ENCODE assay signal across 10 cellular contexts in the genomic region with DNA sequence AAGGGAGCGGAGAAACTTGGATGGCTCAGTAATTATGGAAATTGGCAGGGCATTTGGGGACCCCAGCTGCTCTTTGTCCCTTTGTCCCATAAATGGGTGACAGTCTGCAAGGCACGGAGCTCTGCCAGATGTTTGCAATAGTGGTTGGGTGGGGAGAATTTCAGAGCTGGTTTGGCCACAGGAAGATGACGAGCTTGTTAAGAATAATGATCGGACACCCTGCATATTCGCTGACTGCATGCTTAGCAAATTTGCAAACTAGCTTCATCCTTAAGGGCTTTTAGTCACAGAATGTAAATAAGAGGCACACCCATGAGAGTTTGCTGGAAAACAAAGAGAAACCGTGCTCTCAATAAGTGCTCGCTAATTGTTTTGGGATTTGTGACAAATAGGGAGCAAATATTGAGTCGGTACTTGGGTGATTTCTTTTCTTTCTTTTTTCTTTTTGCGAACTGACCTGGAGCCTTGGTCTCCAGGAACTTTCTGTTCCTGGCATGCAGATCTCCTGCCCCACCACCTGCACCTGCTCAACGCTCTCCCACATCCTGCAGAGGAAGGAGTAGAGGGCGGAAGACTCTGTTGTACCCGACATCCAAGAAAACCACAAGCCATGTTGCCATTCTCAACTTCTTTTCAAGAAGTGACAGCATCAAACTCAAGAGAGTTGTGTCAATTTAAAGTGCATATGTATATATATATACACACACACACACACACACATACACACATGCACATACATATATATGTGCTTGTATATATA.
DNase-seq lines count a peak whose midpoint lies in the region; ATAC-seq, FAIRE-seq and TF ChIP-seq lines count a peak whose summit lies in the region.
"Had no signal": no experiment of that assay in that cellular context is flagged by ENCODE, and none has a peak within 500 bp of the region (broad histone marks: within the 10 kb centered on the region; RNA-seq: fewer than 3 reads in every experiment).

No MANE protein-coding gene starts in this region.

- RAD21 ChIA-PET in GM12878 (lab: Charles Lee; ENCODE audit: unreplicated experiment) = interaction anchor here (0.6 to 1.4 kb wide), 2 partner anchors 17 to 180 kb away, joined by 3 to 4 read pairs; no protein-coding TSS in a partner anchor

- H3K9ac ChIP-seq in MM.1S (ENCODE audit: low read length) = no peak overlapping the region
- H3K9ac ChIP-seq in GM12878 (ENCODE audit: control insufficient read depth, insufficient read depth, low read length) = no peak overlapping the region

- H3K27me3 Mint-ChIP-seq in activated naive CD4-positive, alpha-beta T cell treated with anti-CD3 and anti-CD28 coated beads for 36 hours (ENCODE audit: low read depth) = no peaks in the 10 kb centered on the region
- H3K27me3 Mint-ChIP-seq in stimulated activated naive B cell treated with anti-CD40 and anti-IgM and Interleukin-4, amounts not matched to agents 10 μg/mL and 1 μg/mL and 100 μg/mL, for 72 hours = no peaks in the 10 kb centered on the region

- peak overlapping the region; percentile 60 for H3K4me3 Mint-ChIP-seq in activated naive CD4-positive, alpha-beta T cell treated with anti-CD3 and anti-CD28 coated beads for 36 hours
- H3K4me3 Mint-ChIP-seq in stimulated activated naive B cell treated with anti-CD40 and anti-IgM and Interleukin-4, amounts not matched to agents 10 μg/mL and 1 μg/mL and 100 μg/mL, for 72 hours = peak overlapping the region; percentile 60 to 72
- H3K4me3 Mint-ChIP-seq: neural crest cell had no signal

- 4% methylated on average over 12 of the region's 12 CpGs for WGBS in GM12878 (ENCODE audit: insufficient coverage, insufficient replicate concordance, low lambda C conversion rate, missing lambda C conversion rate)

- H3K4me1 Mint-ChIP-seq in activated naive CD4-positive, alpha-beta T cell treated with anti-CD3 and anti-CD28 coated beads for 36 hours (ENCODE audit: low read depth) = peaks cover 62% of the 10 kb centered on the region
- H3K4me1 Mint-ChIP-seq in stimulated activated naive B cell treated with anti-CD40 and anti-IgM and Interleukin-4, amounts not matched to agents 10 μg/mL and 1 μg/mL and 100 μg/mL, for 72 hours = peaks cover 26 to 46% of the 10 kb centered on the region in 2 donors

- no peak for TF ChIP-seq EP300 in GM12878 (IDR thresholded peaks at IDR 0.05; ENCODE audit: borderline replicate concordance in 1 of 2, control insufficient read depth in 1 of 2, low read depth in 2 of 2, low read length in 2 of 2)

- H4K20me1 ChIP-seq in MM.1S (ENCODE audit: insufficient read depth, low read length) (no peaks in the 10 kb centered on the region), GM12878 (ENCODE audit: control insufficient read depth, insufficient read depth) (no peaks in the 10 kb centered on the region)

- FAIRE-seq in GM12878 (lab: Jason Lieb, UNC) (no peak), RCC 7860 (lab: Jason Lieb, UNC) (no peak)

- no peaks in the 10 kb centered on the region for H3K9me2 ChIP-seq in MM.1S (replicated peaks; ENCODE audit: insufficient read depth, low read length)

- H3K4me3 ChIP-seq in MM.1S (ENCODE audit: low read length) (peak overlapping the region; percentile 14; the same call in 1 of the 2 replicates), GM12878 (peak overlapping the region; percentile 37; the same call in 1 of the 2 replicates)

- no peaks in the 10 kb centered on the region for H3F3A ChIP-seq in MM.1S (ENCODE audit: insufficient read depth, low read length)

- H3K36me3 ChIP-seq in MM.1S (replicated peaks; ENCODE audit: insufficient read depth, low read length) (no peaks in the 10 kb centered on the region), GM12878 (ENCODE audit: control insufficient read depth in 2 of 2, insufficient read depth in 2 of 2, low read length in 1 of 2) (no peaks in the 10 kb centered on the region)

- H3K4me2 ChIP-seq in MM.1S (ENCODE audit: low read depth, low read length) (peak overlapping the region; percentile 27; the same call in 1 of the 2 replicates), GM12878 (ENCODE audit: control insufficient read depth, insufficient read depth) (peak overlapping the region; percentile 50)

- peak; percentile 50 for DNase-seq in activated naive CD4-positive, alpha-beta T cell treated with anti-CD3 and anti-CD28 coated beads for 36 hours
- no peak for DNase-seq in activated naive CD4-positive, alpha-beta T cell treated with Interleukin-2 at 50 U/mL for 16 hours
- DNase-seq in MM.1S (no peak), GM12878 (ENCODE audit: low read depth, low spot score) (no peak), RCC 7860 (ENCODE audit: low spot score) (no peak), cerebellar cortex (ENCODE audit: low spot score) (no peak)
- DNase-seq in stimulated activated naive B cell treated with anti-CD40 and anti-IgM and Interleukin-4, amounts not matched to agents 10 μg/mL and 1 μg/mL and 100 μg/mL, for 72 hours = no peak
- DNase-seq: Caco-2 had no signal

- H3K36me3 Mint-ChIP-seq in activated naive CD4-positive, alpha-beta T cell treated with anti-CD3 and anti-CD28 coated beads for 36 hours (ENCODE audit: low read depth) = peaks cover 2% of the 10 kb centered on the region
- peaks cover 19 to 23% of the 10 kb centered on the region in 2 donors for H3K36me3 Mint-ChIP-seq in stimulated activated naive B cell treated with anti-CD40 and anti-IgM and Interleukin-4, amounts not matched to agents 10 μg/mL and 1 μg/mL and 100 μg/mL, for 72 hours

- TF ChIP-seq CTCF in MM.1S (IDR thresholded peaks at IDR 0.05; ENCODE audit: low read length) (no peak), GM12878 (IDR thresholded peaks at IDR 0.05 in 2 of 3, conservative IDR thresholded peaks at IDR 0.05 in 1 of 3; ENCODE audit: control insufficient read depth in 2 of 3, extremely low read depth in 1 of 3, insufficient read depth in 1 of 3, low read depth in 3 of 3, low read length in 3 of 3) (no peak)

- no peak for TF ChIP-seq RAD21 in GM12878 (IDR thresholded peaks at IDR 0.05; ENCODE audit: insufficient read depth, low read depth, low read length)

- H3K9me3 ChIP-seq in MM.1S (replicated peaks; ENCODE audit: insufficient read depth, low read length) (no peaks in the 10 kb centered on the region), GM12878 (replicated peaks; ENCODE audit: control insufficient read depth, insufficient read depth, low read length) (no peaks in the 10 kb centered on the region; the same call in 2 of the 3 replicates)
- H3K9me3 ChIP-seq: Caco-2 had no signal

- peaks cover 1% of the 10 kb centered on the region; the same call in 1 of the 2 replicates for H3K79me2 ChIP-seq in MM.1S (ENCODE audit: low read length)
- no peaks in the 10 kb centered on the region for H3K79me2 ChIP-seq in GM12878 (ENCODE audit: control insufficient read depth, insufficient read depth, low read length)

- POLR2A ChIA-PET in GM12878 (lab: Charles Lee) = interaction anchor here (0.6 to 1.5 kb wide), 2 partner anchors 8 to 181 kb away, joined by 4 to 6 read pairs; no protein-coding TSS in a partner anchor

- SMC1A ChIA-PET in GM12878 (lab: Charles Lee; ENCODE audit: uncharacterized antibody, unreplicated experiment) = interaction anchor here (0.6 to 0.8 kb wide), 2 partner anchors 21 to 290 kb away, joined by 3 read pairs; no protein-coding TSS in a partner anchor

- H3K27ac ChIP-seq in MM.1S (ENCODE audit: low read length) (peak overlapping the region; percentile 14; the same call in 1 of the 2 replicates), GM12878 (ENCODE audit: control insufficient read depth, insufficient read depth) (no peak overlapping the region)

- TF ChIP-seq POLR2A in GM12878 (IDR thresholded peaks at IDR 0.05; ENCODE audit: low read depth, low read length) = no peak

- no peak for ATAC-seq in GM12878
- peak in 1 of 2 donors; percentile 34 for ATAC-seq in stimulated activated naive B cell treated with anti-CD40 and anti-IgM and Interleukin-4, amounts not matched to agents 10 μg/mL and 1 μg/mL and 100 μg/mL, for 72 hours (replicated peaks)
- ATAC-seq in HG03139 (IDR thresholded peaks at IDR 0.05; ENCODE audit: unreplicated experiment) = no peak

- intact Hi-C loops in activated naive CD4-positive, alpha-beta T cell treated with anti-CD3 and anti-CD28 coated beads for 36 hours (cut with micrococcal nuclease) = no loop called here
- intact Hi-C loops in GM12878 (cut with micrococcal nuclease; ENCODE audit: unreplicated experiment) = no loop called here

- in situ Hi-C loops in GM12878 (cut with MboI) = no loop called here

- CTCF ChIA-PET in activated naive CD4-positive, alpha-beta T cell treated with anti-CD3 and anti-CD28 coated beads for 36 hours (lab: Charles Lee) = interaction anchor here (0.6 to 1.0 kb wide), 2 partner anchors 68 to 74 kb away, joined by 3 to 6 read pairs; no protein-coding TSS in a partner anchor
- CTCF ChIA-PET in GM12878 (lab: Yijun Ruan, JAX) = interaction anchor here (0.9 to 1.3 kb wide), 3 partner anchors 41 to 91 kb away, joined by 3 to 4 read pairs (median 3); no protein-coding TSS in a partner anchor

- H3K4me1 ChIP-seq in MM.1S (ENCODE audit: low read length) (no peaks in the 10 kb centered on the region), GM12878 (ENCODE audit: control insufficient read depth, insufficient read depth, low read length) (peaks cover 12% of the 10 kb centered on the region)
- H3K4me1 ChIP-seq: Caco-2 had no signal

- H3K27me3 ChIP-seq in MM.1S (replicated peaks; ENCODE audit: insufficient read depth, low read length) (no peaks in the 10 kb centered on the region), GM12878 (replicated peaks in 1 of 2; ENCODE audit: control insufficient read depth in 2 of 2, insufficient read depth in 2 of 2, low read length in 1 of 2) (no peaks in the 10 kb centered on the region)

- no peak overlapping the region for H3K27ac Mint-ChIP-seq in activated naive CD4-positive, alpha-beta T cell treated with anti-CD3 and anti-CD28 coated beads for 36 hours
- H3K27ac Mint-ChIP-seq in stimulated activated naive B cell treated with anti-CD40 and anti-IgM and Interleukin-4, amounts not matched to agents 10 μg/mL and 1 μg/mL and 100 μg/mL, for 72 hours = peak overlapping the region; percentile 51

- no peak overlapping the region for H2AFZ ChIP-seq in MM.1S (ENCODE audit: low read length)
- peak overlapping the region; percentile 37; the same call in 1 of the 2 replicates for H2AFZ ChIP-seq in GM12878 (ENCODE audit: control insufficient read depth, low read depth, low read length)

- peaks cover 10% of the 10 kb centered on the region for H3K9me3 Mint-ChIP-seq in activated naive CD4-positive, alpha-beta T cell treated with anti-CD3 and anti-CD28 coated beads for 36 hours
- H3K9me3 Mint-ChIP-seq in stimulated activated naive B cell treated with anti-CD40 and anti-IgM and Interleukin-4, amounts not matched to agents 10 μg/mL and 1 μg/mL and 100 μg/mL, for 72 hours = peaks cover 0 to 2% of the 10 kb centered on the region in 2 donors
- H3K9me3 Mint-ChIP-seq: neural crest cell had no signal

- BruUV-seq in GM12878 (replicated peaks; lab: Mats Ljungman, UMichigan) = no TSS peak

TF ChIP-seq in GM12878, 131 proteins besides CTCF, POLR2A, EP300 and RAD21 (continues in another document):
- TF ChIP-seq KLF5 (IDR thresholded peaks at IDR 0.05; ENCODE audit: partially characterized antibody) (no peak), EED (IDR thresholded peaks at IDR 0.05; ENCODE audit: low read depth) (peak; percentile 65), ZZZ3 (IDR thresholded peaks at IDR 0.05; ENCODE audit: control insufficient read depth, insufficient read length, low read depth) (no peak), EZH2 (IDR thresholded peaks at IDR 0.05; ENCODE audit: borderline replicate concordance, control insufficient read depth, low read depth, low read length) (no peak), DPF2 (IDR thresholded peaks at IDR 0.05) (no peak)
